Comparison of ENCODE assay signal across 12 cellular contexts in genomic region chr4:42331914-42332368, GRCh38.
DNase-seq lines count a peak whose midpoint lies in the region; ATAC-seq and TF ChIP-seq lines count a peak whose summit lies in the region.
"Had no signal": no experiment of that assay in that cellular context is flagged by ENCODE, and none has a peak within 500 bp of the region (broad histone marks: within the 10 kb centered on the region; RNA-seq: fewer than 3 reads in every experiment).

No MANE protein-coding gene starts in this region.

- peak; percentile 83 for ATAC-seq in HG02610 (IDR thresholded peaks at IDR 0.05; ENCODE audit: unreplicated experiment)
- ATAC-seq in mucosa of descending colon: peak; percentile 90
- no peak for ATAC-seq in GM19324 (IDR thresholded peaks at IDR 0.05; ENCODE audit: low FRiP score, unreplicated experiment)
- no peak for ATAC-seq in T-helper 17 cell

- no peaks in the 10 kb centered on the region for H3K36me3 Mint-ChIP-seq in T-helper 17 cell (ENCODE audit: low read depth)

- DNase-seq in GM06990 (ENCODE audit: extremely low read depth, insufficient read length) (peak; percentile 65), astrocyte of the spinal cord (ENCODE audit: low read depth, low spot score) (peak; percentile 51), mucosa of descending colon (peak in 1 of 3 donors; percentile 18), Kasumi-1 (lab: John Stamatoyannopoulos, UW) (no peak), T-helper 17 cell (no peak), GM13976 (ENCODE audit: low spot score) (no peak)
- DNase-seq: activated effector memory CD4-positive, alpha-beta T cell treated with anti-CD3 and anti-CD28 coated beads, Interleukin-2, amount 50 U/mL, for 16 hours; COR-L47; occipital lobe; upper lobe of left lung had no signal

- TF ChIP-seq CTCF in GM06990 (IDR thresholded peaks at IDR 0.05; ENCODE audit: insufficient read depth, low read length, poor library complexity, severe bottlenecking) (no peak), astrocyte of the spinal cord (IDR thresholded peaks at IDR 0.05; ENCODE audit: low read depth, low read length) (no peak), mucosa of descending colon (IDR thresholded peaks at IDR 0.05) (no peak), GM13976 (IDR thresholded peaks at IDR 0.05; ENCODE audit: borderline replicate concordance, control extremely low read depth, extremely low read depth, insufficient read depth, missing control alignments) (no peak)

- in situ Hi-C loops in astrocyte of the spinal cord (cut with HindIII; ENCODE audit: low sequenced_read_pairs): no loop called here
- in situ Hi-C loops in GM13976 (cut with MboI; ENCODE audit: low sequenced_read_pairs, unreplicated experiment): no loop called here

- intact Hi-C loops in mucosa of descending colon (cut with DNase I, micrococcal nuclease): no loop called here

- no peak overlapping the region for H3K27ac Mint-ChIP-seq in T-helper 17 cell

- no peaks in the 10 kb centered on the region for H3K9me3 ChIP-seq in mucosa of descending colon
- no peaks in the 10 kb centered on the region for H3K9me3 ChIP-seq in T-helper 17 cell (ENCODE audit: control insufficient read depth, low read length, poor library complexity, severe bottlenecking)
- H3K9me3 ChIP-seq: upper lobe of left lung had no signal

- H3K36me3 ChIP-seq in GM06990 (ENCODE audit: control insufficient read depth, insufficient read depth, low read length) (no peaks in the 10 kb centered on the region), mucosa of descending colon (ENCODE audit: low read depth) (no peaks in the 10 kb centered on the region)
- H3K36me3 ChIP-seq: upper lobe of left lung had no signal

- no peak overlapping the region for H3K4me3 Mint-ChIP-seq in T-helper 17 cell

- no peaks in the 10 kb centered on the region for H3K4me1 Mint-ChIP-seq in T-helper 17 cell

- no peaks in the 10 kb centered on the region for H3K4me1 ChIP-seq in mucosa of descending colon (ENCODE audit: low read depth)
- H3K4me1 ChIP-seq: upper lobe of left lung had no signal

- H3K4me3 ChIP-seq in GM06990 (replicated peaks; ENCODE audit: low read depth, low read length) (no peak overlapping the region), astrocyte of the spinal cord (ENCODE audit: low read depth, low read length) (no peak overlapping the region), mucosa of descending colon (no peak overlapping the region)
- H3K4me3 ChIP-seq: upper lobe of left lung had no signal

- H3K27me3 Mint-ChIP-seq in T-helper 17 cell: peaks cover 21% of the 10 kb centered on the region

- no peaks in the 10 kb centered on the region for H3K27me3 ChIP-seq in GM06990 (replicated peaks; ENCODE audit: control insufficient read depth, insufficient read depth, low read length)
- H3K27me3 ChIP-seq: upper lobe of left lung had no signal

Comparison
In these comparisons a context has a peak if more than half of its experiments do, and no peak if none do; other contexts are left out.
1. DNase-seq: peak in GM06990 (single experiment) and astrocyte of the spinal cord (single experiment); none in Kasumi-1 (0 of 2), T-helper 17 cell (0 of 3) and GM13976 (single experiment).
2. ATAC-seq: peak in HG02610 (single experiment) and mucosa of descending colon (single experiment); none in GM19324 (single experiment) and T-helper 17 cell (single experiment).